ENCODE assay signal across 2 cellular contexts in genomic region chr5:33480876-33481275, GRCh38.
TF ChIP-seq lines count a peak whose summit lies in the region.

No MANE protein-coding gene starts in this region.

TF ChIP-seq in HepG2, 621 proteins besides CTCF, POLR2A, EP300 and RAD21:
- TF ChIP-seq HNRNPK (IDR thresholded peaks at IDR 0.05; ENCODE audit: low read depth, low read length, poor library complexity, severe bottlenecking) (peak; percentile 92), RBM39 (IDR thresholded peaks at IDR 0.05; ENCODE audit: low read depth, low read length, poor library complexity, severe bottlenecking) (no peak)

TF ChIP-seq in K562, 482 proteins besides CTCF, POLR2A, EP300 and RAD21:
- no peak for TF ChIP-seq RBFOX2 (IDR thresholded peaks at IDR 0.05; ENCODE audit: low read depth, low read length)
- no peak for TF ChIP-seq ELF4 (CRISPR knock-in tag; IDR thresholded peaks at IDR 0.05)
- TF ChIP-seq SAFB2 (IDR thresholded peaks at IDR 0.05; ENCODE audit: borderline replicate concordance, low read depth, low read length, severe bottlenecking) = no peak
- TF ChIP-seq PCBP2 (IDR thresholded peaks at IDR 0.05; ENCODE audit: low read depth, low read length, poor library complexity, severe bottlenecking) = peak; percentile 67
- TF ChIP-seq PCBP1 (IDR thresholded peaks at IDR 0.05; ENCODE audit: low read depth, low read length, poor library complexity, severe bottlenecking) = peak; percentile 79
- TF ChIP-seq RAD51 (IDR thresholded peaks at IDR 0.05; ENCODE audit: borderline replicate concordance, low read depth) = no peak
- no peak for TF ChIP-seq CREB5 (CRISPR knock-in tag; IDR thresholded peaks at IDR 0.05)
- TF ChIP-seq HNRNPK (IDR thresholded peaks at IDR 0.05; ENCODE audit: low read depth, low read length, poor library complexity, severe bottlenecking) = peak; percentile 73
- no peak for TF ChIP-seq FOXA3 (CRISPR knock-in tag; conservative IDR thresholded peaks at IDR 0.05 in 1 of 2, IDR thresholded peaks at IDR 0.05 in 1 of 2)
- no peak for TF ChIP-seq PYGO2 (tag; IDR thresholded peaks at IDR 0.05)
- TF ChIP-seq ZNF780A (CRISPR knock-in tag; IDR thresholded peaks at IDR 0.05) = no peak
- TF ChIP-seq PRPF4 (IDR thresholded peaks at IDR 0.05; ENCODE audit: insufficient read depth, low read depth, low read length, poor library complexity, severe bottlenecking) = no peak
- TF ChIP-seq PTTG1 (tag; IDR thresholded peaks at IDR 0.05; ENCODE audit: low read depth) = no peak
- TF ChIP-seq IRF1 (CRISPR knock-in tag; IDR thresholded peaks at IDR 0.05; ENCODE audit: borderline replicate concordance) = no peak
- TF ChIP-seq ZNF518B (CRISPR knock-in tag; IDR thresholded peaks at IDR 0.05) = no peak
- TF ChIP-seq MAZ (CRISPR knock-in tag; conservative IDR thresholded peaks at IDR 0.05 in 1 of 2, IDR thresholded peaks at IDR 0.05 in 1 of 2) = no peak
- TF ChIP-seq SIRT6 (IDR thresholded peaks at IDR 0.05; ENCODE audit: low read depth, low read length) = no peak
- TF ChIP-seq MCM7 (IDR thresholded peaks at IDR 0.05) = no peak
- no peak for TF ChIP-seq FOXO4 (CRISPR knock-in tag; IDR thresholded peaks at IDR 0.05)
- no peak for TF ChIP-seq THRA (IDR thresholded peaks at IDR 0.05)
- no peak for TF ChIP-seq RERE (CRISPR knock-in tag; IDR thresholded peaks at IDR 0.05; ENCODE audit: borderline replicate concordance)
- no peak for TF ChIP-seq GTF3C2 (IDR thresholded peaks at IDR 0.05; ENCODE audit: borderline replicate concordance, extremely low read depth, insufficient read length)
TF ChIP-seq in K562: peak in this region for 3.
